In genomic region chr9:4235951-4236804, GRCh38 we compare ENCODE assay signal across 8 cellular contexts.
DNase-seq lines count a peak whose midpoint lies in the region; ATAC-seq, FAIRE-seq and TF ChIP-seq lines count a peak whose summit lies in the region.

No MANE protein-coding gene starts in this region.

- no peaks in the 10 kb centered on the region for H3K36me3 ChIP-seq in PC-9 (ENCODE audit: low read depth)
- no peaks in the 10 kb centered on the region for H3K36me3 ChIP-seq in pancreas
- no peaks in the 10 kb centered on the region for H3K36me3 ChIP-seq in gastroesophageal sphincter
- no peaks in the 10 kb centered on the region for H3K36me3 ChIP-seq in MM.1S (replicated peaks; ENCODE audit: insufficient read depth, low read length)
- H3K36me3 ChIP-seq in tibial artery: no peaks in the 10 kb centered on the region

- H3K9me3 ChIP-seq in PC-9 (ENCODE audit: insufficient read depth, low read depth) (no peaks in the 10 kb centered on the region), pancreas (no peaks in the 10 kb centered on the region), gastroesophageal sphincter (peaks cover 0 to 5% (median 0%) of the 10 kb centered on the region in 3 donors), MM.1S (replicated peaks; ENCODE audit: insufficient read depth, low read length) (no peaks in the 10 kb centered on the region), tibial artery (no peaks in the 10 kb centered on the region)

- H3K27ac ChIP-seq in PC-9 (peak overlapping the region; percentile 92), pancreas (peak overlapping the region; percentile 10 to 78 (median 52)), gastroesophageal sphincter (no peak overlapping the region), MM.1S (ENCODE audit: low read length) (no peak overlapping the region), tibial artery (peak overlapping the region in 1 of 2 donors; percentile 43)

- no peaks in the 10 kb centered on the region for H4K20me1 ChIP-seq in PC-9 (ENCODE audit: insufficient read depth)
- H4K20me1 ChIP-seq in MM.1S (ENCODE audit: insufficient read depth, low read length): no peaks in the 10 kb centered on the region

- DNase-seq in GM13977 (ENCODE audit: low spot score): peak; percentile 25
- peak in 1 of 2 experiments; percentile 68 for DNase-seq in PC-9
- peak; percentile 99 for DNase-seq in epithelial cell of proximal tubule (ENCODE audit: low read depth)
- peak in 3 of 6 donors; percentile 15 to 19 (median 18) for DNase-seq in pancreas
- DNase-seq in MM.1S: no peak
- DNase-seq in tibial artery: no peak

- peaks cover 16% of the 10 kb centered on the region for H3K4me1 ChIP-seq in PC-9 (replicated peaks; ENCODE audit: insufficient read depth)
- H3K4me1 ChIP-seq in pancreas: peaks cover 0 to 11% (median 9%) of the 10 kb centered on the region in 3 donors
- H3K4me1 ChIP-seq in gastroesophageal sphincter: peaks cover 0 to 20% (median 0%) of the 10 kb centered on the region in 3 donors
- H3K4me1 ChIP-seq in MM.1S (ENCODE audit: low read length): peaks cover 12% of the 10 kb centered on the region
- peaks cover 0 to 33% (median 2%) of the 10 kb centered on the region in 4 donors for H3K4me1 ChIP-seq in tibial artery

- peak; percentile 91 to 97 (median 96) for ATAC-seq in pancreas
- ATAC-seq in gastroesophageal sphincter: no peak
- ATAC-seq in GM21737 (IDR thresholded peaks at IDR 0.05; ENCODE audit: unreplicated experiment): no peak

- H2AFZ ChIP-seq in PC-9 (peak overlapping the region; percentile 52; the same call in 1 of the 2 replicates), MM.1S (ENCODE audit: low read length) (no peak overlapping the region)

- H3F3A ChIP-seq in PC-9 (ENCODE audit: insufficient read depth, low read depth): peaks cover 5% of the 10 kb centered on the region; the same call in 1 of the 2 replicates
- no peaks in the 10 kb centered on the region for H3F3A ChIP-seq in MM.1S (ENCODE audit: insufficient read depth, low read length)

- H3K79me2 ChIP-seq in PC-9 (ENCODE audit: low read depth) (no peaks in the 10 kb centered on the region), MM.1S (ENCODE audit: low read length) (no peaks in the 10 kb centered on the region)

- intact Hi-C loops in PC-9 (cut with micrococcal nuclease; ENCODE audit: unreplicated experiment): loop anchor here (2.0 to 5.0 kb wide), 3 partner anchors 61 to 709 kb away; partner anchors contain the start of gene RFX3
- intact Hi-C loops in pancreas (cut with DNase I): no loop called here
- intact Hi-C loops in tibial artery (cut with DNase I; ENCODE audit: low total_unique reads): no loop called here

- CTCF ChIA-PET in PC-9 (lab: Charles Lee): no interaction called here

- 23 to 24% methylated on average over 5 of the region's 5 CpGs for WGBS in pancreas, 2 donors
- 27 to 43% methylated on average over 2 to 3 of the region's 5 CpGs for WGBS in gastroesophageal sphincter (ENCODE audit: low coverage in 1 of 2), 2 donors

- TF ChIP-seq EP300 in gastroesophageal sphincter (IDR thresholded peaks at IDR 0.05): no peak

- no peak for FAIRE-seq in pancreas (lab: Jason Lieb, UNC)

- H3K4me3 ChIP-seq in PC-9 (peak overlapping the region; percentile 35; the same call in 1 of the 2 replicates), epithelial cell of proximal tubule (ENCODE audit: low read depth, low read length) (peak overlapping the region; percentile 39), pancreas (no peak overlapping the region), gastroesophageal sphincter (no peak overlapping the region), MM.1S (ENCODE audit: low read length) (no peak overlapping the region), tibial artery (no peak overlapping the region)

- BruUV-seq in PC-9 (replicated peaks; lab: Mats Ljungman, UMichigan): no TSS peak

- H3K4me2 ChIP-seq in PC-9: peak overlapping the region; percentile 65
- H3K4me2 ChIP-seq in MM.1S (ENCODE audit: low read depth, low read length): no peak overlapping the region

- POLR2A ChIA-PET in PC-9 (lab: Charles Lee; ENCODE audit: unreplicated experiment): no interaction called here

- no peak overlapping the region for H3K9ac ChIP-seq in MM.1S (ENCODE audit: low read length)

- H3K9me2 ChIP-seq in PC-9 (ENCODE audit: insufficient read depth) (no peaks in the 10 kb centered on the region), MM.1S (replicated peaks; ENCODE audit: insufficient read depth, low read length) (no peaks in the 10 kb centered on the region)

- no peak for TF ChIP-seq CTCF in GM13977 (IDR thresholded peaks at IDR 0.05; ENCODE audit: extremely low read depth, insufficient read depth, missing control alignments)
- no peak for TF ChIP-seq CTCF in PC-9 (conservative IDR thresholded peaks at IDR 0.05)
- no peak for TF ChIP-seq CTCF in epithelial cell of proximal tubule (conservative IDR thresholded peaks at IDR 0.05; ENCODE audit: low read depth, low read length)
- no peak for TF ChIP-seq CTCF in pancreas (IDR thresholded peaks at IDR 0.05)
- no peak for TF ChIP-seq CTCF in gastroesophageal sphincter (IDR thresholded peaks at IDR 0.05)
- no peak for TF ChIP-seq CTCF in MM.1S (IDR thresholded peaks at IDR 0.05; ENCODE audit: low read length)
- TF ChIP-seq CTCF in tibial artery (IDR thresholded peaks at IDR 0.05): no peak

- TF ChIP-seq POLR2A in gastroesophageal sphincter (IDR thresholded peaks at IDR 0.05): no peak

- in situ Hi-C loops in GM13977 (cut with MboI; ENCODE audit: low pct_unique_long_range_greater_than_20kb, low sequenced_read_pairs, unreplicated experiment): no loop called here

- H3K27me3 ChIP-seq in PC-9 (ENCODE audit: insufficient read depth, low read depth): no peaks in the 10 kb centered on the region
- no peaks in the 10 kb centered on the region for H3K27me3 ChIP-seq in pancreas
- H3K27me3 ChIP-seq in gastroesophageal sphincter: no peaks in the 10 kb centered on the region
- no peaks in the 10 kb centered on the region for H3K27me3 ChIP-seq in MM.1S (replicated peaks; ENCODE audit: insufficient read depth, low read length)
- H3K27me3 ChIP-seq in tibial artery: no peaks in the 10 kb centered on the region

Comparison
In these comparisons a context has a peak if more than half of its experiments do, and no peak if none do; other contexts are left out.
1. DNase-seq: peak in GM13977 (single experiment) and epithelial cell of proximal tubule (single experiment); none in MM.1S (single experiment) and tibial artery (0 of 2).
2. H3K27ac ChIP-seq: peak in PC-9 (single experiment) and pancreas (4 of 4); none in gastroesophageal sphincter (0 of 4) and MM.1S (single experiment).
3. H3K4me3 ChIP-seq: peak in PC-9 (single experiment) and epithelial cell of proximal tubule (single experiment); none in pancreas (0 of 4), gastroesophageal sphincter (0 of 2), MM.1S (single experiment) and tibial artery (0 of 2).
4. ATAC-seq: peak in pancreas (4 of 4); none in gastroesophageal sphincter (single experiment) and GM21737 (single experiment).